8 cellular contexts compared by ENCODE assay signal in genomic region chr10:104353325-104354048, GRCh38. TPM values are rescaled to one million over a fixed set of nuclear protein-coding genes. Genes with fewer than 3 reads are reported as not detected.
DNase-seq lines count a peak whose midpoint lies in the region; ATAC-seq and TF ChIP-seq lines count a peak whose summit lies in the region.

Gene CFAP58, plus strand, starts transcription at chr10:104353833. Its CDS starts 65 bp downstream, at chr10:104353898.

- ATAC-seq in GM21717 (IDR thresholded peaks at IDR 0.05; ENCODE audit: unreplicated experiment): peak; percentile 67
- ATAC-seq in activated T-cell treated with anti-CD3 and anti-CD28 coated beads, Interleukin-2, amount 50 U/mL, for 4 hours: peak; percentile 74 to 78
- ATAC-seq in natural killer cell treated with Interleukin-12 subunit alpha and Interleukin-12 subunit beta and Interleukin-15 and Interleukin-18, amount 100 ng/mL, for 72 hours: peak; percentile 91 to 92

- H3K27me3 Mint-ChIP-seq in activated T-cell treated with anti-CD3 and anti-CD28 coated beads, Interleukin-2, amount 50 U/mL, for 4 hours (ENCODE audit: low read depth): no peaks in the 10 kb centered on the region
- H3K27me3 Mint-ChIP-seq in natural killer cell treated with Interleukin-12 subunit alpha and Interleukin-12 subunit beta and Interleukin-15 and Interleukin-18, amount 100 ng/mL, for 72 hours: no peaks in the 10 kb centered on the region

- no peaks in the 10 kb centered on the region for H3K4me1 Mint-ChIP-seq in activated T-cell treated with anti-CD3 and anti-CD28 coated beads, Interleukin-2, amount 50 U/mL, for 4 hours (ENCODE audit: low read depth)
- peaks cover 0 to 8% of the 10 kb centered on the region in 2 donors for H3K4me1 Mint-ChIP-seq in natural killer cell treated with Interleukin-12 subunit alpha and Interleukin-12 subunit beta and Interleukin-15 and Interleukin-18, amount 100 ng/mL, for 72 hours (ENCODE audit: low read depth in 2 of 2)

- H3K36me3 Mint-ChIP-seq in activated T-cell treated with anti-CD3 and anti-CD28 coated beads, Interleukin-2, amount 50 U/mL, for 4 hours (ENCODE audit: insufficient read depth): no peaks in the 10 kb centered on the region
- no peaks in the 10 kb centered on the region for H3K36me3 Mint-ChIP-seq in natural killer cell treated with Interleukin-12 subunit alpha and Interleukin-12 subunit beta and Interleukin-15 and Interleukin-18, amount 100 ng/mL, for 72 hours

- TF ChIP-seq RAD21 in Ishikawa (IDR thresholded peaks at IDR 0.05; ENCODE audit: low read depth): no peak; the same call in 1 of the 2 replicates

- H3K4me3 Mint-ChIP-seq in activated T-cell treated with anti-CD3 and anti-CD28 coated beads, Interleukin-2, amount 50 U/mL, for 4 hours: peak within 1 kb of the TSS; percentile 41
- H3K4me3 Mint-ChIP-seq in natural killer cell treated with Interleukin-12 subunit alpha and Interleukin-12 subunit beta and Interleukin-15 and Interleukin-18, amount 100 ng/mL, for 72 hours: no peak within 1 kb of the TSS

- H3K9me3 Mint-ChIP-seq in activated T-cell treated with anti-CD3 and anti-CD28 coated beads, Interleukin-2, amount 50 U/mL, for 4 hours: no peaks in the 10 kb centered on the region
- no peaks in the 10 kb centered on the region for H3K9me3 Mint-ChIP-seq in natural killer cell treated with Interleukin-12 subunit alpha and Interleukin-12 subunit beta and Interleukin-15 and Interleukin-18, amount 100 ng/mL, for 72 hours

- DNase-seq in DMS153 (lab: John Stamatoyannopoulos, UW) (peak; percentile 90), OCI-M1 (lab: John Stamatoyannopoulos, UW) (peak; percentile 99), fibroblast of peridontal ligament (ENCODE audit: extremely low read depth) (peak; percentile 80)
- DNase-seq in activated T-cell treated with anti-CD3 and anti-CD28 coated beads, Interleukin-2, amount 50 U/mL, for 4 hours: peak; percentile 93
- DNase-seq in natural killer cell treated with Interleukin-12 subunit alpha and Interleukin-12 subunit beta and Interleukin-15 and Interleukin-18, amount 100 ng/mL, for 72 hours (ENCODE audit: low spot score): peak; percentile 92
- peak; percentile 82 for DNase-seq in stimulated activated naive CD4-positive, alpha-beta T cell treated with Interleukin-2 at 50 U/mL for 16 hours (lab: John Stamatoyannopoulos, UW)

- no peak within 1 kb of the TSS for H3K27ac Mint-ChIP-seq in natural killer cell treated with Interleukin-12 subunit alpha and Interleukin-12 subunit beta and Interleukin-15 and Interleukin-18, amount 100 ng/mL, for 72 hours

- no peak for TF ChIP-seq EP300 in Ishikawa (IDR thresholded peaks at IDR 0.05; ENCODE audit: borderline replicate concordance)

TF ChIP-seq in Ishikawa, 13 proteins besides CTCF, POLR2A, EP300 and RAD21:
- TF ChIP-seq TCF12 (IDR thresholded peaks at IDR 0.05; ENCODE audit: low read depth): peak; percentile 46; the same call in 1 of the 2 replicates
- TF ChIP-seq REST (IDR thresholded peaks at IDR 0.05; ENCODE audit: low read depth): no peak
- TF ChIP-seq USF1 (IDR thresholded peaks at IDR 0.05): no peak
- peak; percentile 60; the same call in 1 of the 2 replicates for TF ChIP-seq EGR1 (IDR thresholded peaks at IDR 0.05)
- 0 out of 2 replicates have a peak, but pooled peaks have one; percentile 20 for TF ChIP-seq TEAD4 (IDR thresholded peaks at IDR 0.05)
- TF ChIP-seq MAX (IDR thresholded peaks at IDR 0.05): peak; percentile 94
- TF ChIP-seq ZBTB7A (IDR thresholded peaks at IDR 0.05; ENCODE audit: low read depth): no peak
- TF ChIP-seq CREB1 (IDR thresholded peaks at IDR 0.05; ENCODE audit: low read depth): peak; percentile 20; the same call in 1 of the 2 replicates
- peak; percentile 32; the same call in 1 of the 2 replicates for TF ChIP-seq TAF1 (IDR thresholded peaks at IDR 0.05; ENCODE audit: low read depth)
- no peak for TF ChIP-seq FOXM1 (IDR thresholded peaks at IDR 0.05; ENCODE audit: borderline replicate concordance, low read depth)
- TF ChIP-seq CEBPB (IDR thresholded peaks at IDR 0.05): no peak

RNA-seq across cellular contexts. Expression of gene CFAP58, which starts in this region (rescaled TPM):
- total RNA-seq in activated T-cell treated with anti-CD3 and anti-CD28 coated beads, Interleukin-2, amount 50 U/mL, for 4 hours: not detected
- total RNA-seq in natural killer cell treated with Interleukin-12 subunit alpha and Interleukin-12 subunit beta and Interleukin-15 and Interleukin-18, amount 100 ng/mL, for 72 hours: under 1 TPM; 0.38 to 0.67 TPM

Comparison
In these comparisons a context has a peak if more than half of its experiments do, and no peak if none do; other contexts are left out.
1. Peak in every context shown above with its lines: DNase-seq and ATAC-seq.
2. Peak in DNase-seq and ATAC-seq in activated T-cell treated with anti-CD3 and anti-CD28 coated beads, Interleukin-2, amount 50 U/mL, for 4 hours; RNA of the gene not detected or under 1 TPM.
3. Peak in DNase-seq and ATAC-seq in natural killer cell treated with Interleukin-12 subunit alpha and Interleukin-12 subunit beta and Interleukin-15 and Interleukin-18, amount 100 ng/mL, for 72 hours; RNA of the gene not detected or under 1 TPM.